ENCODE assay signal across 23 cellular contexts in the genomic region with DNA sequence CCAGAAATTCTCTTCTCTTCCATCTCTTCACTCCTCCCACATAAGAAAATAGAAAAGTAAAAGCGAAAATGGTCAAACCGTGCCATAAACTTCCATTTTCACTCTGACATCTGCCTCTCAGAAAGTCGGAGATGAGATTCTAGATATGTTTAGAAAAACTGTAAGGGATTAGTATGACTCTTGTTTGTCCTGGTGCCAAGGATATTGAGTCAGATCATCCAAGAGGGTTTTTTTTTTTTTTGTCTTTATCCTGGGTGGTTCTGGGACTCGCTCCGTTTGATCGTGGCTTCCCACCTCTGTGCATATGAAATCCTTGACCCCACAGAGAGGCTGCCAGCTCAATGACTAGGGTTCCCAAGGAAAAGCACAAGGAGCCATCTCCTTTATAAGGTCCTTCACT. TPM values are rescaled to one million over a fixed set of nuclear protein-coding genes. Genes with fewer than 3 reads are reported as not detected.
"Had no signal": no experiment of that assay in that cellular context is flagged by ENCODE, and none has a peak within 500 bp of the region (broad histone marks: within the 10 kb centered on the region; RNA-seq: fewer than 3 reads in every experiment).

No MANE protein-coding gene starts in this region.

- H3K36me3 Mint-ChIP-seq: activated CD4-positive, alpha-beta memory T cell treated with anti-CD3 and anti-CD28 coated beads for 36 hours; activated naive CD8-positive, alpha-beta T cell treated with anti-CD3 and anti-CD28 coated beads for 36 hours; immature natural killer cell; natural killer cell had no signal

- DNase-seq: activated CD4-positive, alpha-beta memory T cell treated with anti-CD3 and anti-CD28 coated beads for 36 hours; activated CD4-positive, CD25-positive, alpha-beta regulatory T cell treated with anti-CD3 and anti-CD28 coated beads, Interleukin-2, amount 50 U/mL, for 72 hours; activated gamma-delta T cell; activated naive CD8-positive, alpha-beta T cell treated with anti-CD3 and anti-CD28 coated beads for 36 hours; activated T-cell treated with anti-CD3 and anti-CD28 coated beads, Interleukin-2, amount 50 U/mL, for 48 hours; anterior cingulate cortex; endodermal cell; erythroblast; immature natural killer cell; left colon; natural killer cell; right cardiac atrium; spleen; stimulated activated CD4-positive, alpha-beta T cell treated with anti-CD3 and anti-CD28 coated beads, Interleukin-2, amount 100 ng/mL, for 24 hours; stimulated activated naive CD4-positive, alpha-beta T cell treated with Interleukin-2 at 50 U/mL for 16 hours; T-helper 9 cell had no signal

- H3K4me1 Mint-ChIP-seq: immature natural killer cell had no signal

- H3K9me3 Mint-ChIP-seq: activated CD4-positive, alpha-beta memory T cell treated with anti-CD3 and anti-CD28 coated beads for 36 hours; activated naive CD8-positive, alpha-beta T cell treated with anti-CD3 and anti-CD28 coated beads for 36 hours; endodermal cell; natural killer cell had no signal

- H3K4me3 ChIP-seq: lung, spleen had no signal

- H3K27ac ChIP-seq: spleen had no signal

- H3K36me3 ChIP-seq: spleen had no signal

- ATAC-seq: left colon, natural killer cell, right cardiac atrium had no signal

- H3K27ac Mint-ChIP-seq: activated CD4-positive, alpha-beta memory T cell treated with anti-CD3 and anti-CD28 coated beads for 36 hours; activated naive CD8-positive, alpha-beta T cell treated with anti-CD3 and anti-CD28 coated beads for 36 hours; endodermal cell; immature natural killer cell; natural killer cell; progenitor cell of endocrine pancreas had no signal

- H3K9me3 ChIP-seq: spleen had no signal

- H3K4me3 Mint-ChIP-seq: activated CD4-positive, alpha-beta memory T cell treated with anti-CD3 and anti-CD28 coated beads for 36 hours; activated naive CD8-positive, alpha-beta T cell treated with anti-CD3 and anti-CD28 coated beads for 36 hours; endodermal cell; immature natural killer cell; natural killer cell had no signal

RNA-seq across cellular contexts. Expression of gene EN1, which starts 17.3 kb away (rescaled TPM):
- total RNA-seq: activated CD4-positive, alpha-beta memory T cell treated with anti-CD3 and anti-CD28 coated beads for 36 hours; activated naive CD8-positive, alpha-beta T cell treated with anti-CD3 and anti-CD28 coated beads for 36 hours; bronchial epithelial cell; chondrocyte; dermis microvascular lymphatic vessel endothelial cell; endodermal cell; left colon; lung; natural killer cell; right cardiac atrium; spleen; temporal lobe; ureter had no signal
- polyA plus RNA-seq: immature natural killer cell, lung, right cardiac atrium, spleen had no signal
